In genomic region chr1:233020441-233020840, GRCh38 we compare ENCODE assay signal across 17 cellular contexts.
A peak's percentile ranks its signal among the peaks of the same experiment; 100 is the strongest.
DNase-seq lines count a peak whose midpoint lies in the region; ATAC-seq and TF ChIP-seq lines count a peak whose summit lies in the region.
"Had no signal": no experiment of that assay in that cellular context is flagged by ENCODE, and none has a peak within 500 bp of the region (broad histone marks: within the 10 kb centered on the region; RNA-seq: fewer than 3 reads in every experiment).

No MANE protein-coding gene starts in this region.

- WGBS in thyroid gland, 2 donors: 71 to 78% methylated on average over 8 of the region's 8 CpGs

- intact Hi-C loops in thyroid gland (cut with DNase I): no loop called here
- intact Hi-C loops in left colon (cut with DNase I, micrococcal nuclease): no loop called here

- TF ChIP-seq CTCF in choroid plexus epithelial cell (conservative IDR thresholded peaks at IDR 0.05; ENCODE audit: low read depth, low read length): no peak
- no peak for TF ChIP-seq CTCF in thyroid gland (IDR thresholded peaks at IDR 0.05)

- no peaks in the 10 kb centered on the region for H3K9me3 ChIP-seq in thyroid gland
- H3K9me3 ChIP-seq: psoas muscle, SK-N-SH had no signal

- no peak for TF ChIP-seq POLR2A in thyroid gland (IDR thresholded peaks at IDR 0.05)

- ATAC-seq in HG03378 (IDR thresholded peaks at IDR 0.05; ENCODE audit: unreplicated experiment) (no peak), left colon (no peak)
- ATAC-seq: HCT116, psoas muscle had no signal

- DNase-seq in NOMO-1 (lab: John Stamatoyannopoulos, UW; ENCODE audit: unreplicated experiment in 2 of 2) (peak; percentile 3 to 18), NOMO-1 treated with DMSO at 0.1 percent for 48 hours (lab: John Stamatoyannopoulos, UW; ENCODE audit: unreplicated experiment) (no peak), choroid plexus epithelial cell (ENCODE audit: low read depth) (peak; percentile 34), islet precursor cell (peak; percentile 58), thyroid gland (peak; percentile 5 to 6), NCI-H82 treated with DMSO at 0.1 percent for 48 hours (lab: John Stamatoyannopoulos, UW; ENCODE audit: unreplicated experiment) (no peak), left colon (no peak)
- DNase-seq: activated gamma-delta T cell treated with Interleukin-2 at 50 U/mL for 16 hours; brain microvascular endothelial cell; CD8-positive, alpha-beta memory T cell; effector CD8-positive, alpha-beta T cell; EL; SK-N-SH; substantia nigra had no signal

- H3K4me1 ChIP-seq in thyroid gland: no peaks in the 10 kb centered on the region

- no peaks in the 10 kb centered on the region for H3K36me3 ChIP-seq in thyroid gland
- H3K36me3 ChIP-seq: brain microvascular endothelial cell had no signal

- H3K27ac ChIP-seq in thyroid gland: no peak overlapping the region
- H3K27ac ChIP-seq: brain microvascular endothelial cell, psoas muscle had no signal

- H3K4me3 ChIP-seq in choroid plexus epithelial cell (ENCODE audit: low read depth, low read length): no peak overlapping the region
- no peak overlapping the region for H3K4me3 ChIP-seq in thyroid gland (replicated peaks in 1 of 3)
- H3K4me3 ChIP-seq: psoas muscle had no signal

- no peaks in the 10 kb centered on the region for H3K27me3 ChIP-seq in thyroid gland
- H3K27me3 ChIP-seq: brain microvascular endothelial cell had no signal

Comparison
In these comparisons a context has a peak if more than half of its experiments do, and no peak if none do; other contexts are left out.
1. DNase-seq: peak in NOMO-1 (2 of 2), choroid plexus epithelial cell (single experiment), islet precursor cell (single experiment) and thyroid gland (2 of 2); none in NOMO-1 treated with DMSO at 0.1 percent for 48 hours (single experiment), NCI-H82 treated with DMSO at 0.1 percent for 48 hours (single experiment) and left colon (0 of 2).